ENCODE assay signal across 1 cellular context in genomic region chr16:23182675-23183485, GRCh38.
TF ChIP-seq lines count a peak whose summit lies in the region.

TSS of gene SCNN1G (plus strand) at chr16:23182745. CDS start at chr16:23186272, 3,527 bp downstream.

TF ChIP-seq in HepG2, 621 proteins besides CTCF, POLR2A, EP300 and RAD21 (continued from another document and continues in another):
- TF ChIP-seq CEBPZ (IDR thresholded peaks at IDR 0.05; ENCODE audit: low read length) (no peak), SRSF9 (IDR thresholded peaks at IDR 0.05; ENCODE audit: borderline replicate concordance, insufficient read depth, low read depth, low read length, poor library complexity, severe bottlenecking) (no peak), ZNF713 (CRISPR knock-in tag; IDR thresholded peaks at IDR 0.05) (0 out of 2 replicates have a peak, but pooled peaks have one; percentile 39), FOXK2 (IDR thresholded peaks at IDR 0.05) (no peak), ATF4 (CRISPR knock-in tag; IDR thresholded peaks at IDR 0.05) (no peak), ZNF816 (CRISPR knock-in tag; IDR thresholded peaks at IDR 0.05; ENCODE audit: borderline replicate concordance) (no peak), ZNF792 (CRISPR knock-in tag; IDR thresholded peaks at IDR 0.05) (no peak), ZNF740 (CRISPR knock-in tag; IDR thresholded peaks at IDR 0.05) (no peak), EZH2 (conservative IDR thresholded peaks at IDR 0.05; ENCODE audit: low read depth, low read length) (peak; percentile 90; the same call in 1 of the 2 replicates), MYC (CRISPR knock-in tag; IDR thresholded peaks at IDR 0.05; ENCODE audit: borderline replicate concordance) (0 out of 2 replicates have a peak, but pooled peaks have one; percentile 28), KDM4B (CRISPR knock-in tag; IDR thresholded peaks at IDR 0.05) (no peak), ZSCAN9 (CRISPR knock-in tag; IDR thresholded peaks at IDR 0.05; ENCODE audit: borderline replicate concordance) (no peak), ISX (CRISPR knock-in tag; conservative IDR thresholded peaks at IDR 0.05) (no peak), JUNB (CRISPR knock-in tag; IDR thresholded peaks at IDR 0.05; ENCODE audit: borderline replicate concordance) (no peak), ZNF230 (CRISPR knock-in tag; IDR thresholded peaks at IDR 0.05) (no peak), KLF16 (CRISPR knock-in tag; IDR thresholded peaks at IDR 0.05) (peak in 1 of 2 experiments; percentile 3; a peak in 1 of 4 replicates), ZNF510 (CRISPR knock-in tag; IDR thresholded peaks at IDR 0.05; ENCODE audit: low read depth) (no peak), GPN1 (CRISPR knock-in tag; IDR thresholded peaks at IDR 0.05; ENCODE audit: borderline replicate concordance) (no peak), NCOR1 (IDR thresholded peaks at IDR 0.05; ENCODE audit: borderline replicate concordance, low read length) (no peak), USF2 (IDR thresholded peaks at IDR 0.05; ENCODE audit: low read depth, low read length) (no peak), USF2 (CRISPR knock-in tag; IDR thresholded peaks at IDR 0.05; ENCODE audit: borderline replicate concordance) (peak; percentile 39; the same call in 1 of the 2 replicates), ARID3A (IDR thresholded peaks at IDR 0.05; ENCODE audit: low read depth, low read length) (no peak), TCF12 (IDR thresholded peaks at IDR 0.05) (no peak), TCF12 (CRISPR knock-in tag; IDR thresholded peaks at IDR 0.05) (no peak), PPARG (CRISPR knock-in tag; conservative IDR thresholded peaks at IDR 0.05) (no peak), ZNF614 (CRISPR knock-in tag; IDR thresholded peaks at IDR 0.05; ENCODE audit: borderline replicate concordance) (no peak), RORA (CRISPR knock-in tag; IDR thresholded peaks at IDR 0.05) (no peak), RNF2 (conservative IDR thresholded peaks at IDR 0.05; ENCODE audit: low read depth) (no peak), ZBTB10 (CRISPR knock-in tag; IDR thresholded peaks at IDR 0.05; ENCODE audit: borderline replicate concordance) (no peak), HNRNPH1 (optimal IDR thresholded peaks at IDR 0.05; ENCODE audit: low read depth, low read length) (peak; percentile 17), ZNF256 (CRISPR knock-in tag; conservative IDR thresholded peaks at IDR 0.05) (0 out of 2 replicates have a peak, but pooled peaks have one; percentile 22), PAF1 (CRISPR knock-in tag; IDR thresholded peaks at IDR 0.05) (no peak), ARNT (IDR thresholded peaks at IDR 0.05) (no peak), CREM (IDR thresholded peaks at IDR 0.05) (no peak), CREM (CRISPR knock-in tag; IDR thresholded peaks at IDR 0.05) (no peak), ZNF687 (CRISPR knock-in tag; IDR thresholded peaks at IDR 0.05) (peak; percentile 30; the same call in 1 of the 2 replicates), ZNF776 (CRISPR knock-in tag; IDR thresholded peaks at IDR 0.05) (peak; percentile 65), KDM6A (CRISPR knock-in tag; IDR thresholded peaks at IDR 0.05; ENCODE audit: low read depth) (no peak), HDAC1 (CRISPR knock-in tag; IDR thresholded peaks at IDR 0.05) (0 out of 2 replicates have a peak, but pooled peaks have one; percentile 2), ZFP1 (CRISPR knock-in tag; IDR thresholded peaks at IDR 0.05) (no peak), ZNF710 (CRISPR knock-in tag; IDR thresholded peaks at IDR 0.05; ENCODE audit: borderline replicate concordance) (no peak; the same call in 1 of the 2 replicates), GABPA (IDR thresholded peaks at IDR 0.05; ENCODE audit: low read depth, low read length) (no peak), GABPA (CRISPR knock-in tag; IDR thresholded peaks at IDR 0.05; ENCODE audit: low read depth) (no peak), SOX6 (IDR thresholded peaks at IDR 0.05) (no peak), SOX6 (CRISPR knock-in tag; IDR thresholded peaks at IDR 0.05) (no peak), ZBTB34 (CRISPR knock-in tag; IDR thresholded peaks at IDR 0.05) (no peak), NFE2L1 (CRISPR knock-in tag; IDR thresholded peaks at IDR 0.05; ENCODE audit: borderline replicate concordance) (0 out of 2 replicates have a peak, but pooled peaks have one; percentile 57), SRF (IDR thresholded peaks at IDR 0.05; ENCODE audit: low read depth, low read length) (no peak)
